12 cellular contexts compared by ENCODE assay signal in genomic region chr5:33148076-33148501, GRCh38.
DNase-seq lines count a peak whose midpoint lies in the region; ATAC-seq and TF ChIP-seq lines count a peak whose summit lies in the region.
"Had no signal": no experiment of that assay in that cellular context is flagged by ENCODE, and none has a peak within 500 bp of the region (broad histone marks: within the 10 kb centered on the region; RNA-seq: fewer than 3 reads in every experiment).

No MANE protein-coding gene starts in this region.

- TF ChIP-seq CTCF in hepatocyte (IDR thresholded peaks at IDR 0.05; ENCODE audit: poor library complexity) = no peak

- no peak overlapping the region for H3K4me2 ChIP-seq in hepatocyte

- H3K9ac ChIP-seq in subcutaneous abdominal adipose tissue (ENCODE audit: low read length in 5 of 5) = no peak overlapping the region

- peaks cover 3% of the 10 kb centered on the region for H3K4me1 ChIP-seq in hepatocyte (ENCODE audit: insufficient read depth)
- peaks cover 0 to 17% (median 8%) of the 10 kb centered on the region in 5 donors for H3K4me1 ChIP-seq in subcutaneous abdominal adipose tissue (ENCODE audit: control insufficient read depth in 5 of 5, insufficient read depth in 5 of 5, low read length in 5 of 5)

- no peaks in the 10 kb centered on the region for H3K9me3 ChIP-seq in hepatocyte (ENCODE audit: low read depth)
- H3K9me3 ChIP-seq in subcutaneous abdominal adipose tissue (ENCODE audit: control insufficient read depth in 5 of 5, low read length in 5 of 5) = no peaks in the 10 kb centered on the region

- WGBS in hepatocyte (ENCODE audit: low lambda C conversion rate, missing lambda C conversion rate) = 40% methylated on average over 3 of the region's 3 CpGs

- no peaks in the 10 kb centered on the region for H3K79me2 ChIP-seq in hepatocyte

- H3K36me3 ChIP-seq in hepatocyte (replicated peaks; ENCODE audit: insufficient read depth, low read depth) (no peaks in the 10 kb centered on the region), subcutaneous abdominal adipose tissue (ENCODE audit: control insufficient read depth in 5 of 5, insufficient read depth in 5 of 5, low read length in 5 of 5) (no peaks in the 10 kb centered on the region)

- no peaks in the 10 kb centered on the region for H3K27me3 ChIP-seq in hepatocyte
- H3K27me3 ChIP-seq in subcutaneous abdominal adipose tissue (ENCODE audit: control insufficient read depth in 5 of 5, insufficient read depth in 4 of 5, low read length in 5 of 5) = no peaks in the 10 kb centered on the region

- ATAC-seq in GM19035 (IDR thresholded peaks at IDR 0.05; ENCODE audit: unreplicated experiment) (no peak), GM21529 (IDR thresholded peaks at IDR 0.05; ENCODE audit: unreplicated experiment) (no peak)

- H2AFZ ChIP-seq in hepatocyte = no peak overlapping the region

- H4K20me1 ChIP-seq in hepatocyte (ENCODE audit: insufficient read depth, poor library complexity, severe bottlenecking) = no peaks in the 10 kb centered on the region

- peak overlapping the region; percentile 40 for H3K27ac ChIP-seq in hepatocyte
- peak overlapping the region; percentile 32 for H3K27ac ChIP-seq in subcutaneous abdominal adipose tissue (ENCODE audit: low read depth, low read length)

- no peaks in the 10 kb centered on the region for H3K9me2 ChIP-seq in hepatocyte (replicated peaks; ENCODE audit: insufficient read depth)

- H3K4me3 ChIP-seq in hepatocyte = no peak overlapping the region
- H3K4me3 ChIP-seq in subcutaneous abdominal adipose tissue (ENCODE audit: low read depth in 1 of 5, low read length in 5 of 5) = no peak overlapping the region

- DNase-seq in HS-27A (ENCODE audit: low read depth) = peak; percentile 88
- DNase-seq in amniotic epithelial cell (ENCODE audit: low read depth) = peak; percentile 81
- peak; percentile 31 for DNase-seq in hepatocyte (ENCODE audit: low spot score)
- no peak for DNase-seq in C1 segment of cervical spinal cord (lab: John Stamatoyannopoulos, UW)
- DNase-seq in activated CD4-positive, CD25-positive, alpha-beta regulatory T cell (lab: John Stamatoyannopoulos, UW) = no peak
- DNase-seq: activated T-cell treated with anti-CD3 and anti-CD28 coated beads, Interleukin-2, amount 50 U/mL, for 1 hour; GDM1; naive B cell; NCI-H187 had no signal

Comparison
In these comparisons a context has a peak if more than half of its experiments do, and no peak if none do; other contexts are left out.
1. DNase-seq: peak in HS-27A (single experiment), amniotic epithelial cell (single experiment) and hepatocyte (single experiment); none in C1 segment of cervical spinal cord (0 of 14) and activated CD4-positive, CD25-positive, alpha-beta regulatory T cell (0 of 4).